In genomic region chr1:204894606-204895005, GRCh38 we compare ENCODE assay signal across 18 cellular contexts. TPM values are rescaled to one million over a fixed set of nuclear protein-coding genes. Genes with fewer than 3 reads are reported as not detected.
"Had no signal": no experiment of that assay in that cellular context is flagged by ENCODE, and none has a peak within 500 bp of the region (broad histone marks: within the 10 kb centered on the region; RNA-seq: fewer than 3 reads in every experiment).

No MANE protein-coding gene starts in this region.

- H3K4me3 ChIP-seq: lung, right lobe of liver, testis, uterus had no signal

- FAIRE-seq: colon, keratinocyte, small intestine had no signal

- H3K9me3 ChIP-seq: right lobe of liver, testis, uterus had no signal

- H3K27me3 ChIP-seq: right lobe of liver, testis, uterus had no signal

- H3K27ac ChIP-seq: right lobe of liver, testis, uterus had no signal

- DNase-seq: activated CD4-positive, alpha-beta memory T cell treated with anti-CD3 and anti-CD28 coated beads, Interleukin-2, amount 10 ng/mL, durations not matched to agents 7 days and 5 days; activated CD4-positive, alpha-beta T cell treated with anti-CD3 and anti-CD28 coated beads for 48 hours; activated effector memory CD4-positive, alpha-beta T cell treated with anti-CD3 and anti-CD28 coated beads, Interleukin-2, amount 50 U/mL, for 16 hours; activated naive CD4-positive, alpha-beta T cell treated with anti-CD3 and anti-CD28 coated beads, Interleukin-2, amount 10 ng/mL, durations not matched to agents 7 days and 5 days; activated T-cell treated with anti-CD3 and anti-CD28 coated beads, Interleukin-2, amount 50 U/mL, for 72 hours; anterior cingulate cortex; naive thymus-derived CD4-positive, alpha-beta T cell; occipital lobe; right lobe of liver; small intestine; stimulated activated CD4-positive, alpha-beta T cell treated with anti-CD3 and anti-CD28 coated beads, Interleukin-15, amount 100 ng/mL, for 24 hours; stimulated activated naive B cell treated with anti-CD40 and anti-IgM and Interleukin-4, amounts not matched to agents 10 μg/mL and 1 μg/mL and 100 μg/mL, for 72 hours; T-helper 17 cell; testis; uterus had no signal

- H3K4me1 ChIP-seq: right lobe of liver, testis, uterus had no signal

- H3K36me3 ChIP-seq: right lobe of liver, uterus had no signal

RNA-seq across cellular contexts. Expression of gene NFASC, which starts 23.9 kb away (rescaled TPM):
- polyA plus RNA-seq: naive thymus-derived CD4-positive, alpha-beta T cell had no signal
